ENCODE assay signal across 8 cellular contexts in the genomic region with DNA sequence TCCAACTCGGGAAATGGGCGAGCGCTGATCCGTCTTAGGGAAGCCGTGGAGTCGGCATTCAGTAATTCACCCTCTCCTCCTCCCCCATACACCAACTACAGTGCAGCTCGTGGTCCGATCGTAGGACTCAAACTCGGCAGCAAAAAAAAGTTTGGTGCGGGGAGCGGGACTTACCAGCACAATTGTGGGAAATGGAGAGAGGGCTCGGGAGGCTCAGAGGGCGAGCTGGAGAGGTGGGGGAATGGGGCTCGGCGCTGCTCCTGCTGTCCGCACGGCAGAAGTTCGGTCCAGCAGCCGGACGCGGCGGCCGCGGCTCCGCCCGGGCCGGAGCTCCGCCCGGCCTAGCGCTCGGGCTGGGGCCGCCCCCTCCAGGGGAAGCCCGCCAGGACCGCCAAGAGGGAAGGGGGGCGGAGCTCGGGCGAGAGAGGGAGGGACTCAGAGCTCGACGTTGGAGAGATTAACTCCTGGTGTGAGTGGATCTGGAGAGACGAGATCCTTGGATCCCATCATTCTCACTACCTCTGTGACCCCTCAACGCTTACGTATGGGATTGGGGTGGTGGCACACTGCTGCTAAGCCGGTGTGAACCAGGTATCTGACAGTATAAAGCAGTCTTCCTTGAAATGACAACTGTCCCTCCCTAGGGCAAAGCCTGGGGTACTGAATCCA. TPM values are rescaled to one million over a fixed set of nuclear protein-coding genes. Genes with fewer than 3 reads are reported as not detected.
DNase-seq lines count a peak whose midpoint lies in the region; ATAC-seq and TF ChIP-seq lines count a peak whose summit lies in the region.

No MANE protein-coding gene starts in this region.

- intact Hi-C loops in ascending aorta (cut with DNase I), result loop anchor here (1.0 kb wide), 1 partner anchor 14 kb away; the partner anchor contains the start of gene NUDT17

- no peaks in the 10 kb centered on the region for H3K9me3 ChIP-seq in ascending aorta

- H3K4me1 ChIP-seq in ascending aorta, result peaks cover 6 to 13% of the 10 kb centered on the region in 2 donors

- H3K27me3 ChIP-seq in ascending aorta, result no peaks in the 10 kb centered on the region

- H3K27ac ChIP-seq in ascending aorta, result peak overlapping the region; percentile 92 to 93

- ATAC-seq in GM18498 (IDR thresholded peaks at IDR 0.05; ENCODE audit: unreplicated experiment), result peak; percentile 76
- ATAC-seq in HG02852 (IDR thresholded peaks at IDR 0.05; ENCODE audit: unreplicated experiment), result peak; percentile 77

- peak in 1 of 3 experiments; percentile 18 for TF ChIP-seq CTCF in ascending aorta (IDR thresholded peaks at IDR 0.05)

- peaks cover 20 to 21% of the 10 kb centered on the region in 2 donors for H3K36me3 ChIP-seq in ascending aorta

- DNase-seq in NCI-H1694 treated with DMSO at 0.1 percent for 48 hours (lab: John Stamatoyannopoulos, UW) (peak; percentile 63), T-helper 2 cell (peak; percentile 51 to 75 (median 67)), ascending aorta (ENCODE audit: low spot score in 2 of 2) (peak; percentile 62 to 95), hepatic stellate cell (ENCODE audit: low spot score) (peak; percentile 94), renal cortical epithelial cell (ENCODE audit: low read depth) (peak; percentile 72), GF-D8 (lab: John Stamatoyannopoulos, UW) (no peak)

- H3K4me3 ChIP-seq in ascending aorta, result peak overlapping the region; percentile 85 to 92

RNA-seq across cellular contexts. Expression of gene PIAS3, which starts 0.7 kb away (rescaled TPM):
- total RNA-seq in ascending aorta (44.4 TPM), renal cortical epithelial cell (5.9 and 17.0 TPM in 2 replicates)

RNA-seq across cellular contexts. Expression of gene NUDT17, which starts 14.2 kb away (rescaled TPM):
- total RNA-seq in ascending aorta (not detected), renal cortical epithelial cell (5.6 and 9.2 TPM in 2 replicates)

RNA-seq across cellular contexts. Expression of gene ANKRD35, which starts 26.0 kb away (rescaled TPM):
- total RNA-seq in ascending aorta, result 19.9 TPM
- 0.10 TPM in 1 of 2 replicates, not detected in the other for total RNA-seq in renal cortical epithelial cell

RNA-seq across cellular contexts. Expression of gene POLR3C, which starts 35.6 kb away (rescaled TPM):
- 18.9 TPM for total RNA-seq in ascending aorta
- total RNA-seq in renal cortical epithelial cell, result 43.1 and 48.8 TPM in 2 replicates

RNA-seq across cellular contexts. Expression of gene RNF115, which starts 35.7 kb away (rescaled TPM):
- 16.5 TPM for total RNA-seq in ascending aorta
- 17.7 and 28.7 TPM in 2 replicates for total RNA-seq in renal cortical epithelial cell

Comparison
In these comparisons a context has a peak if more than half of its experiments do, and no peak if none do; other contexts are left out.
1. RNA of gene ANKRD35, which starts 26.0 kb away (total RNA-seq): 19.9 TPM in ascending aorta (single experiment); 0.10 TPM in renal cortical epithelial cell; every median in the first group is over 10 times any median in the second.